1 cellular context compared by ENCODE assay signal in genomic region chr2:197969391-197969893, GRCh38.
TF ChIP-seq lines count a peak whose summit lies in the region.

No MANE protein-coding gene starts in this region.

TF ChIP-seq in SK-N-SH, 30 proteins besides CTCF, POLR2A, EP300 and RAD21 (continued from another document):
- TF ChIP-seq POLR2AphosphoS5 (IDR thresholded peaks at IDR 0.05; ENCODE audit: low read depth, low read length) = no peak; the same call in 1 of the 2 replicates
- no peak for TF ChIP-seq IRF3 (IDR thresholded peaks at IDR 0.05; ENCODE audit: low read depth, low read length)
- no peak for TF ChIP-seq FOXJ3 (CRISPR knock-in tag; IDR thresholded peaks at IDR 0.05)
- TF ChIP-seq REST (IDR thresholded peaks at IDR 0.05; ENCODE audit: low read depth, low read length) = no peak
